21 cellular contexts compared by ENCODE assay signal in genomic region chr1:59816318-59816878, GRCh38. TPM values are rescaled to one million over a fixed set of nuclear protein-coding genes. Genes with fewer than 3 reads are reported as not detected.
A peak's percentile ranks its signal among the peaks of the same experiment; 100 is the strongest.
DNase-seq lines count a peak whose midpoint lies in the region; ATAC-seq and TF ChIP-seq lines count a peak whose summit lies in the region.
"Had no signal": no experiment of that assay in that cellular context is flagged by ENCODE, and none has a peak within 500 bp of the region (broad histone marks: within the 10 kb centered on the region; RNA-seq: fewer than 3 reads in every experiment).

No MANE protein-coding gene starts in this region.

- H3K36me3 Mint-ChIP-seq in MCF 10A (ENCODE audit: insufficient read depth, unreplicated experiment), result peaks cover under 1% of the 10 kb centered on the region
- H3K36me3 Mint-ChIP-seq: stimulated activated memory B cell treated with anti-CD40 and anti-IgM and Interleukin-4, amounts not matched to agents 10 μg/mL and 1 μg/mL and 100 μg/mL, for 72 hours had no signal

- intact Hi-C loops in MCF 10A (cut with micrococcal nuclease) (loop anchor here (5.0 kb wide), 1 partner anchor 111 kb away; the partner anchor contains the start of gene CYP2J2), breast epithelium (cut with DNase I; ENCODE audit: low total_unique reads) (no loop called here), body of pancreas (cut with DNase I) (no loop called here), upper lobe of right lung (cut with DNase I) (no loop called here)

- H3K9me3 ChIP-seq in breast epithelium, result no peaks in the 10 kb centered on the region
- H3K9me3 ChIP-seq in body of pancreas, result no peaks in the 10 kb centered on the region
- H3K9me3 ChIP-seq in upper lobe of right lung, result no peaks in the 10 kb centered on the region
- H3K9me3 ChIP-seq: neutrophil, right atrium auricular region, tibial nerve had no signal

- TSS peak; percentile 23 for BruUV-seq in MCF 10A (replicated peaks; lab: Mats Ljungman, UMichigan)

- POLR2A ChIA-PET in MCF 10A (lab: Yijun Ruan, JAX), result interaction anchor here (0.5 to 4.0 kb wide), 5 partner anchors 11 to 110 kb away, joined by 3 to 88 read pairs (median 3); no protein-coding TSS in a partner anchor
- POLR2A ChIA-PET in RWPE1 (lab: Yijun Ruan, JAX; ENCODE audit: low non-redundant PET), result no interaction called here

- H3K27me3 Mint-ChIP-seq in MCF 10A (ENCODE audit: insufficient read depth, unreplicated experiment), result no peaks in the 10 kb centered on the region

- CTCF ChIA-PET in MCF 10A (lab: Yijun Ruan, JAX), result interaction anchor here (1.0 kb wide), 1 partner anchor 55 kb away, joined by 3 read pairs; no protein-coding TSS in a partner anchor
- CTCF ChIA-PET in RWPE1 (lab: Yijun Ruan, JAX), result no interaction called here

- H3K9me3 Mint-ChIP-seq in MCF 10A (ENCODE audit: unreplicated experiment), result no peaks in the 10 kb centered on the region
- H3K9me3 Mint-ChIP-seq: stimulated activated memory B cell treated with anti-CD40 and anti-IgM and Interleukin-4, amounts not matched to agents 10 μg/mL and 1 μg/mL and 100 μg/mL, for 72 hours had no signal

- no peak overlapping the region for H3K4me3 Mint-ChIP-seq in MCF 10A (ENCODE audit: unreplicated experiment)
- H3K4me3 Mint-ChIP-seq: stimulated activated memory B cell treated with anti-CD40 and anti-IgM and Interleukin-4, amounts not matched to agents 10 μg/mL and 1 μg/mL and 100 μg/mL, for 72 hours had no signal

- H3K36me3 ChIP-seq in breast epithelium, result no peaks in the 10 kb centered on the region
- H3K36me3 ChIP-seq in body of pancreas (replicated peaks in 1 of 2; ENCODE audit: insufficient read depth in 1 of 2, low read depth in 2 of 2), result no peaks in the 10 kb centered on the region
- no peaks in the 10 kb centered on the region for H3K36me3 ChIP-seq in kidney epithelial cell (ENCODE audit: control insufficient read depth, insufficient read depth, low read length)
- H3K36me3 ChIP-seq in upper lobe of right lung, result no peaks in the 10 kb centered on the region
- H3K36me3 ChIP-seq: neutrophil, right atrium auricular region, tibial nerve had no signal

- H3K4me3 ChIP-seq in breast epithelium, result no peak overlapping the region
- H3K4me3 ChIP-seq in body of pancreas, result peak overlapping the region; percentile 79 to 98
- H3K4me3 ChIP-seq in kidney epithelial cell (ENCODE audit: low read depth, low read length), result peak overlapping the region; percentile 96
- peak overlapping the region; percentile 57 for H3K4me3 ChIP-seq in upper lobe of right lung
- H3K4me3 ChIP-seq: tibial nerve had no signal

- ATAC-seq in body of pancreas, result no peak
- no peak for ATAC-seq in upper lobe of right lung
- ATAC-seq in GM18858 (IDR thresholded peaks at IDR 0.05; ENCODE audit: unreplicated experiment), result no peak
- ATAC-seq: left cardiac atrium; SK-N-SH treated with all-trans-retinoic acid at 6 μM for 48 hours; stimulated activated memory B cell treated with anti-CD40 and anti-IgM and Interleukin-4, amounts not matched to agents 10 μg/mL and 1 μg/mL and 100 μg/mL, for 72 hours had no signal

- TF ChIP-seq CTCF in MCF 10A (IDR thresholded peaks at IDR 0.05; ENCODE audit: unreplicated experiment) (no peak), breast epithelium (IDR thresholded peaks at IDR 0.05) (no peak), body of pancreas (IDR thresholded peaks at IDR 0.05) (no peak), kidney epithelial cell (IDR thresholded peaks at IDR 0.05; ENCODE audit: insufficient read depth, low read length, poor library complexity, severe bottlenecking) (no peak), upper lobe of right lung (IDR thresholded peaks at IDR 0.05) (no peak), RWPE1 (conservative IDR thresholded peaks at IDR 0.05; ENCODE audit: low read depth) (no peak)

- H3K27me3 ChIP-seq in breast epithelium (no peaks in the 10 kb centered on the region), body of pancreas (no peaks in the 10 kb centered on the region), kidney epithelial cell (ENCODE audit: control insufficient read depth, insufficient read depth, low read length) (no peaks in the 10 kb centered on the region), upper lobe of right lung (peaks cover 42% of the 10 kb centered on the region)

- DNase-seq in MCF 10A (ENCODE audit: unreplicated experiment), result no peak
- no peak for DNase-seq in breast epithelium (ENCODE audit: low spot score in 2 of 2)
- no peak for DNase-seq in body of pancreas
- no peak for DNase-seq in kidney epithelial cell (ENCODE audit: low read depth)
- no peak for DNase-seq in upper lobe of right lung
- DNase-seq in HT-29 (ENCODE audit: low spot score), result no peak
- DNase-seq in RWPE1 (ENCODE audit: low spot score), result no peak
- DNase-seq: activated CD4-positive, alpha-beta T cell treated with anti-CD3 and anti-CD28 coated beads for 48 hours; activated gamma-delta T cell; central memory CD4-positive, alpha-beta T cell; effector memory CD4-positive, alpha-beta T cell; KBM-7; left cardiac atrium; midbrain; NCI-H1092 had no signal

- TF ChIP-seq POLR2A in breast epithelium (IDR thresholded peaks at IDR 0.05) (no peak), body of pancreas (IDR thresholded peaks at IDR 0.05) (no peak)

- H3K27ac ChIP-seq in breast epithelium (no peak overlapping the region), body of pancreas (peak overlapping the region in 3 of 4 donors; percentile 24 to 94 (median 31)), upper lobe of right lung (no peak overlapping the region), RWPE1 (no peak overlapping the region)
- H3K27ac ChIP-seq: neutrophil, tibial nerve had no signal

- WGBS in body of pancreas, 2 donors, result 18 to 22% methylated on average over 5 of the region's 5 CpGs

- H3K4me1 ChIP-seq in breast epithelium, result no peaks in the 10 kb centered on the region
- H3K4me1 ChIP-seq in body of pancreas, result peaks cover 46% of the 10 kb centered on the region
- peaks cover 8% of the 10 kb centered on the region for H3K4me1 ChIP-seq in upper lobe of right lung

- no peak overlapping the region for H3K27ac Mint-ChIP-seq in MCF 10A (ENCODE audit: low read depth, unreplicated experiment)
- H3K27ac Mint-ChIP-seq: stimulated activated memory B cell treated with anti-CD40 and anti-IgM and Interleukin-4, amounts not matched to agents 10 μg/mL and 1 μg/mL and 100 μg/mL, for 72 hours had no signal

- peaks cover 21% of the 10 kb centered on the region for H3K4me1 Mint-ChIP-seq in MCF 10A (ENCODE audit: insufficient read depth, unreplicated experiment)

RNA-seq across cellular contexts. Expression of gene HOOK1, which starts 1.6 kb away (rescaled TPM):
- total RNA-seq in MCF 10A (2022) (23.3 and 25.0 TPM in 2 replicates), breast epithelium (10 to 100 TPM in 2 of 3 donors, under 1 TPM in 1; 0.16 to 33.7 (median 12.5) TPM), body of pancreas (10 to 100 TPM; 17.1 to 20.5 TPM), kidney epithelial cell (8.9 and 10.9 TPM in 2 replicates), upper lobe of right lung (18.5 TPM)
- total RNA-seq in HT-29 (2014; rRNA removed; shearing (Covaris generic)), result 8.4 and 94.4 TPM in 2 replicates

Comparison
In these comparisons a context has a peak if more than half of its experiments do, and no peak if none do; other contexts are left out.
1. H3K27ac ChIP-seq: peak in body of pancreas (3 of 4); none in breast epithelium (0 of 2), upper lobe of right lung (single experiment) and RWPE1 (single experiment).
2. H3K4me3 ChIP-seq: peak in body of pancreas (2 of 2), kidney epithelial cell (single experiment) and upper lobe of right lung (single experiment); none in breast epithelium (0 of 3).